9 cellular contexts compared by ENCODE assay signal in the genomic region with DNA sequence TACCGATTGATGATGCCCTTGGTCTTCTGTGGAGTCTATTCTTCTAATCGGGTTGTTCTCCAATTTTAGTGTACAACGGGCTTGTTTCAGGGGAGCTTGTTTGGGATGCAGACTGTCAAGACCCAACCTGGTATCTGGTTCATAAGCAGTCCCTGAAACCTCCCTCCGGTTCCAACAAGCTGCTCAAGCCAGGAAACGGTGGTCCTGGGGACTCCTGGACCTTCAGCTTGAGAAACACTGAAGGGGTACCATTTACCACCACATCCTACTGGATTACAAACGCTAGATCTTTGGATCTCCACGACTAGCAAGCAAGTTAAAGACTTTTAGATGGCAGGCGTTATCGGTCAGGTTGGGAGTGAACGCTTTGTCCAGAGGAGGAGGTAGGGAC. TPM values are rescaled to one million over a fixed set of nuclear protein-coding genes. Genes with fewer than 3 reads are reported as not detected.
DNase-seq lines count a peak whose midpoint lies in the region; ATAC-seq and TF ChIP-seq lines count a peak whose summit lies in the region.
"Had no signal": no experiment of that assay in that cellular context is flagged by ENCODE, and none has a peak within 500 bp of the region (broad histone marks: within the 10 kb centered on the region; RNA-seq: fewer than 3 reads in every experiment).

No MANE protein-coding gene starts in this region.

- no peak for TF ChIP-seq CTCF in thyroid gland (IDR thresholded peaks at IDR 0.05)

- intact Hi-C loops in thyroid gland (cut with DNase I): loop anchor here (5.0 kb wide), 1 partner anchor 185 kb away; no protein-coding TSS in a partner anchor

- H3K27ac ChIP-seq in thyroid gland: peak overlapping the region; percentile 65 to 88 (median 86)
- H3K27ac ChIP-seq: C4-2B had no signal

- peaks cover 49% of the 10 kb centered on the region for H3K4me1 Mint-ChIP-seq in activated T-cell treated with anti-CD3 and anti-CD28 coated beads, Interleukin-2, amount 50 U/mL, for 4 hours (ENCODE audit: low read depth)
- H3K4me1 Mint-ChIP-seq in activated naive CD8-positive, alpha-beta T cell (ENCODE audit: low read depth): peaks cover 53% of the 10 kb centered on the region
- peaks cover 40% of the 10 kb centered on the region for H3K4me1 Mint-ChIP-seq in memory B cell

- H3K9me3 ChIP-seq in thyroid gland: no peaks in the 10 kb centered on the region

- H3K27me3 ChIP-seq in thyroid gland: no peaks in the 10 kb centered on the region

- H3K27ac Mint-ChIP-seq in activated naive CD8-positive, alpha-beta T cell: peak overlapping the region; percentile 92
- H3K27ac Mint-ChIP-seq in memory B cell: peak overlapping the region; percentile 99

- no peak for ATAC-seq in activated T-cell treated with anti-CD3 and anti-CD28 coated beads, Interleukin-2, amount 50 U/mL, for 4 hours
- ATAC-seq in memory B cell (ENCODE audit: low read depth) (no peak), GM21529 (IDR thresholded peaks at IDR 0.05; ENCODE audit: unreplicated experiment) (no peak), GM21717 (IDR thresholded peaks at IDR 0.05; ENCODE audit: unreplicated experiment) (no peak)

- TF ChIP-seq POLR2A in thyroid gland (IDR thresholded peaks at IDR 0.05): no peak

- no peak for DNase-seq in activated T-cell treated with anti-CD3 and anti-CD28 coated beads, Interleukin-2, amount 50 U/mL, for 4 hours
- DNase-seq in activated T-cell treated with anti-CD3 and anti-CD28 coated beads, Interleukin-2, amount 50 U/mL, for 1 hour: no peak
- DNase-seq in memory B cell (ENCODE audit: low spot score in 2 of 2) (no peak), thyroid gland (no peak), NCI-H2196 treated with DMSO at 0.1 percent for 48 hours (lab: John Stamatoyannopoulos, UW; ENCODE audit: unreplicated experiment) (no peak)

- H3K4me1 ChIP-seq in thyroid gland: peaks cover 15 to 27% of the 10 kb centered on the region in 2 donors

- H3K4me3 Mint-ChIP-seq in activated T-cell treated with anti-CD3 and anti-CD28 coated beads, Interleukin-2, amount 50 U/mL, for 4 hours: peak overlapping the region; percentile 100
- H3K4me3 Mint-ChIP-seq in activated naive CD8-positive, alpha-beta T cell: peak overlapping the region; percentile 93
- peak overlapping the region; percentile 98 for H3K4me3 Mint-ChIP-seq in memory B cell

- peak overlapping the region; percentile 28 to 81 (median 47) for H3K4me3 ChIP-seq in thyroid gland (replicated peaks in 1 of 3)

- peaks cover 28% of the 10 kb centered on the region for H3K36me3 Mint-ChIP-seq in activated T-cell treated with anti-CD3 and anti-CD28 coated beads, Interleukin-2, amount 50 U/mL, for 4 hours (ENCODE audit: insufficient read depth)
- peaks cover 7% of the 10 kb centered on the region for H3K36me3 Mint-ChIP-seq in activated naive CD8-positive, alpha-beta T cell
- peaks cover 5% of the 10 kb centered on the region for H3K36me3 Mint-ChIP-seq in memory B cell

- no peaks in the 10 kb centered on the region for H3K9me3 Mint-ChIP-seq in activated T-cell treated with anti-CD3 and anti-CD28 coated beads, Interleukin-2, amount 50 U/mL, for 4 hours
- H3K9me3 Mint-ChIP-seq in activated naive CD8-positive, alpha-beta T cell (ENCODE audit: low read depth): no peaks in the 10 kb centered on the region
- H3K9me3 Mint-ChIP-seq in memory B cell: no peaks in the 10 kb centered on the region

- H3K27me3 Mint-ChIP-seq in activated T-cell treated with anti-CD3 and anti-CD28 coated beads, Interleukin-2, amount 50 U/mL, for 4 hours (ENCODE audit: low read depth): no peaks in the 10 kb centered on the region
- no peaks in the 10 kb centered on the region for H3K27me3 Mint-ChIP-seq in activated naive CD8-positive, alpha-beta T cell
- no peaks in the 10 kb centered on the region for H3K27me3 Mint-ChIP-seq in memory B cell

- no peaks in the 10 kb centered on the region for H3K36me3 ChIP-seq in thyroid gland

- 27 to 32% methylated on average over 10 of the region's 10 CpGs for WGBS in thyroid gland, 2 donors

RNA-seq across cellular contexts. Expression of a gene that starts 2.0 kb away (rescaled TPM):
- 10 to 100 TPM; 45.0 to 71.4 (median 66.6) TPM for total RNA-seq in activated T-cell treated with anti-CD3 and anti-CD28 coated beads, Interleukin-2, amount 50 U/mL, for 4 hours
- total RNA-seq in thyroid gland: 100 to 1,000 TPM; 108 to 163 (median 115) TPM

RNA-seq across cellular contexts. Expression of a gene that starts 49.5 kb away (rescaled TPM):
- 10 to 100 TPM; 64.6 to 78.2 (median 76.2) TPM for total RNA-seq in activated T-cell treated with anti-CD3 and anti-CD28 coated beads, Interleukin-2, amount 50 U/mL, for 4 hours
- total RNA-seq in thyroid gland: 10 to 100 TPM; 30.7 to 85.7 (median 46.8) TPM
